In genomic region chr5:96083361-96083881, GRCh38 we compare ENCODE assay signal across 14 cellular contexts.
DNase-seq lines count a peak whose midpoint lies in the region; ATAC-seq and TF ChIP-seq lines count a peak whose summit lies in the region.
"Had no signal": no experiment of that assay in that cellular context is flagged by ENCODE, and none has a peak within 500 bp of the region (broad histone marks: within the 10 kb centered on the region; RNA-seq: fewer than 3 reads in every experiment).

No MANE protein-coding gene starts in this region.

- H3K27ac ChIP-seq in A673 (ENCODE audit: low read depth, low read length, poor library complexity, severe bottlenecking) (no peak overlapping the region), SK-N-SH (ENCODE audit: low read depth in 2 of 2, low read length in 1 of 2) (no peak overlapping the region), psoas muscle (no peak overlapping the region), colonic mucosa (no peak overlapping the region)
- H3K27ac ChIP-seq: tibial nerve had no signal

- POLR2A ChIA-PET in A673 (lab: Charles Lee; ENCODE audit: low non-redundant PET) = no interaction called here
- POLR2A ChIA-PET in SK-N-SH (lab: Yijun Ruan, JAX) = no interaction called here

- ATAC-seq in psoas muscle = no peak

- H3K9me2 ChIP-seq in SK-N-SH = no peaks in the 10 kb centered on the region

- CTCF ChIA-PET in A673 (lab: Charles Lee) (no interaction called here), SK-N-SH (lab: Yijun Ruan, JAX) (no interaction called here)

- DNase-seq in A673 (ENCODE audit: low spot score) (peak; percentile 96), GM04504 (ENCODE audit: low read depth) (peak; percentile 67), SK-N-SH (no peak), iPS DF 19.7 (ENCODE audit: low read depth, low spot score) (peak; percentile 33), G401 (ENCODE audit: low spot score) (no peak), psoas muscle (no peak), colonic mucosa (no peak), activated gamma-delta T cell (lab: John Stamatoyannopoulos, UW) (no peak)
- DNase-seq: activated naive CD4-positive, alpha-beta T cell; CD8-positive, alpha-beta memory T cell; cerebellar nuclear complex; immature natural killer cell; NCI-H2171 had no signal

- intact Hi-C loops in A673 (cut with micrococcal nuclease; ENCODE audit: unreplicated experiment) = loop anchor here (5.0 kb wide), 1 partner anchor 121 kb away; the partner anchor contains the start of gene ELL2
- intact Hi-C loops in psoas muscle (cut with DNase I) = no loop called here
- intact Hi-C loops in colonic mucosa (cut with DNase I) = no loop called here

- no peak for TF ChIP-seq RAD21 in SK-N-SH (IDR thresholded peaks at IDR 0.05; ENCODE audit: low read length)

- H2AFZ ChIP-seq in SK-N-SH (ENCODE audit: low read depth) = no peak overlapping the region

- no peak overlapping the region for H3K4me2 ChIP-seq in SK-N-SH

- no TSS peak for BruUV-seq in A673 (replicated peaks; lab: Mats Ljungman, UMichigan)

- in situ Hi-C loops in G401 (cut with HindIII; ENCODE audit: low sequenced_read_pairs) = no loop called here

- H3K4me1 ChIP-seq in A673 (ENCODE audit: insufficient read depth, low read length, poor library complexity, severe bottlenecking) = peaks cover 27% of the 10 kb centered on the region
- H3K4me1 ChIP-seq in SK-N-SH (ENCODE audit: control insufficient read depth in 1 of 2, insufficient read depth in 2 of 2, low read depth in 1 of 2, low read length in 1 of 2) = peaks cover 0 to 27% of the 10 kb centered on the region in 2 experiments; a peak in 3 of 4 replicates
- peaks cover 22% of the 10 kb centered on the region for H3K4me1 ChIP-seq in psoas muscle
- no peaks in the 10 kb centered on the region for H3K4me1 ChIP-seq in colonic mucosa
- H3K4me1 ChIP-seq: tibial nerve had no signal

- H4K20me1 ChIP-seq in SK-N-SH (ENCODE audit: insufficient read depth) = no peaks in the 10 kb centered on the region

- no peaks in the 10 kb centered on the region for H3K79me2 ChIP-seq in SK-N-SH (ENCODE audit: insufficient read depth)

- H3K9ac ChIP-seq in SK-N-SH (no peak overlapping the region), colonic mucosa (ENCODE audit: low read depth in 2 of 2, low read length in 2 of 2) (no peak overlapping the region)

- TF ChIP-seq CTCF in A673 (conservative IDR thresholded peaks at IDR 0.05; ENCODE audit: low read depth, low read length) (no peak), SK-N-SH (IDR thresholded peaks at IDR 0.05) (no peak), psoas muscle (IDR thresholded peaks at IDR 0.05) (no peak), colonic mucosa (IDR thresholded peaks at IDR 0.05) (no peak)

- H3K9me3 ChIP-seq in A673 (ENCODE audit: low read depth, low read length, poor library complexity, severe bottlenecking) = no peaks in the 10 kb centered on the region
- no peaks in the 10 kb centered on the region for H3K9me3 ChIP-seq in SK-N-SH
- no peaks in the 10 kb centered on the region for H3K9me3 ChIP-seq in psoas muscle
- no peaks in the 10 kb centered on the region for H3K9me3 ChIP-seq in colonic mucosa
- H3K9me3 ChIP-seq: tibial nerve had no signal

- no peak for TF ChIP-seq EP300 in SK-N-SH (IDR thresholded peaks at IDR 0.05; ENCODE audit: borderline replicate concordance in 1 of 2, low read depth in 1 of 2, low read length in 1 of 2)

- H3F3A ChIP-seq in SK-N-SH (replicated peaks; ENCODE audit: insufficient read depth) = peaks cover 14% of the 10 kb centered on the region

- H3K4me3 ChIP-seq in A673 (ENCODE audit: low read depth, low read length, poor library complexity, severe bottlenecking) (no peak overlapping the region), SK-N-SH (ENCODE audit: low read depth in 2 of 2, low read length in 1 of 2) (no peak overlapping the region), psoas muscle (no peak overlapping the region), colonic mucosa (no peak overlapping the region)
- H3K4me3 ChIP-seq: tibial nerve had no signal

- WGBS in SK-N-SH (ENCODE audit: low lambda C conversion rate) = 61% methylated on average over 4 of the region's 4 CpGs
- 48 to 60% (median 55%) methylated on average over 4 of the region's 4 CpGs for WGBS in psoas muscle, 3 donors

- H3K36me3 ChIP-seq in A673 (ENCODE audit: insufficient read depth, low read length, poor library complexity, severe bottlenecking) = no peaks in the 10 kb centered on the region
- no peaks in the 10 kb centered on the region for H3K36me3 ChIP-seq in SK-N-SH (replicated peaks in 1 of 2; ENCODE audit: control insufficient read depth in 1 of 2, insufficient read depth in 2 of 2, low read length in 1 of 2)
- no peaks in the 10 kb centered on the region for H3K36me3 ChIP-seq in psoas muscle (ENCODE audit: insufficient read depth in 1 of 2, low read depth in 1 of 2)
- no peaks in the 10 kb centered on the region for H3K36me3 ChIP-seq in colonic mucosa
- H3K36me3 ChIP-seq: tibial nerve had no signal

- H3K27me3 ChIP-seq in A673 (replicated peaks; ENCODE audit: insufficient read depth, low read depth, low read length, poor library complexity) (peaks cover 59% of the 10 kb centered on the region), SK-N-SH (ENCODE audit: insufficient read depth) (no peaks in the 10 kb centered on the region), psoas muscle (ENCODE audit: insufficient read depth in 3 of 3, low read length in 2 of 3) (no peaks in the 10 kb centered on the region), colonic mucosa (no peaks in the 10 kb centered on the region)
- H3K27me3 ChIP-seq: tibial nerve had no signal

TF ChIP-seq in SK-N-SH, 30 proteins besides CTCF, POLR2A, EP300 and RAD21:
- peak; percentile 48 for TF ChIP-seq PBX3 (IDR thresholded peaks at IDR 0.05)
- no peak for TF ChIP-seq SMC3 (IDR thresholded peaks at IDR 0.05; ENCODE audit: low read depth, low read length)
- no peak for TF ChIP-seq TEAD4 (IDR thresholded peaks at IDR 0.05; ENCODE audit: borderline replicate concordance, insufficient read depth)
- TF ChIP-seq ZBTB33 (IDR thresholded peaks at IDR 0.05; ENCODE audit: borderline replicate concordance, low read depth) = no peak
- no peak for TF ChIP-seq EZH2phosphoT487 (IDR thresholded peaks at IDR 0.05; ENCODE audit: borderline replicate concordance, low read depth)
- no peak for TF ChIP-seq NRF1 (IDR thresholded peaks at IDR 0.05; ENCODE audit: low read depth, low read length)
- TF ChIP-seq JUND (IDR thresholded peaks at IDR 0.05) = no peak
- no peak for TF ChIP-seq GABPA (IDR thresholded peaks at IDR 0.05; ENCODE audit: low read depth)
- TF ChIP-seq TAF1 (IDR thresholded peaks at IDR 0.05; ENCODE audit: borderline replicate concordance, low read depth, low read length) = no peak

Comparison
In these comparisons a context has a peak if more than half of its experiments do, and no peak if none do; other contexts are left out.
1. DNase-seq: peak in A673 (single experiment), GM04504 (single experiment) and iPS DF 19.7 (single experiment); none in SK-N-SH (single experiment), G401 (single experiment), psoas muscle (0 of 2), colonic mucosa (single experiment) and activated gamma-delta T cell (single experiment).